In genomic region chr2:205748660-205749059, GRCh38 we compare ENCODE assay signal across 14 cellular contexts.
DNase-seq lines count a peak whose midpoint lies in the region; ATAC-seq and TF ChIP-seq lines count a peak whose summit lies in the region.
"Had no signal": no experiment of that assay in that cellular context is flagged by ENCODE, and none has a peak within 500 bp of the region (broad histone marks: within the 10 kb centered on the region; RNA-seq: fewer than 3 reads in every experiment).

No MANE protein-coding gene starts in this region.

- peak overlapping the region; percentile 79 for H3K9ac ChIP-seq in PC-3 (ENCODE audit: low read length)

- intact Hi-C loops in PC-3 (cut with micrococcal nuclease) = loop anchor here (2.0 to 5.0 kb wide), 2 partner anchors 18 to 66 kb away; partner anchors contain the start of gene NRP2
- intact Hi-C loops in sigmoid colon (cut with DNase I) = no loop called here

- no peak overlapping the region for H3K4me3 Mint-ChIP-seq in natural killer cell treated with Interleukin-12 subunit alpha and Interleukin-12 subunit beta and Interleukin-15 and Interleukin-18, amount 100 ng/mL, for 72 hours
- no peak overlapping the region for H3K4me3 Mint-ChIP-seq in glutamatergic neuron (ENCODE audit: unreplicated experiment)

- peak overlapping the region; percentile 68 for H3K4me2 ChIP-seq in PC-3 (ENCODE audit: low read length)

- no peak for TF ChIP-seq POLR2A in sigmoid colon (IDR thresholded peaks at IDR 0.05)

- no peaks in the 10 kb centered on the region for H4K20me1 ChIP-seq in PC-3 (ENCODE audit: low read length)

- H3K27ac Mint-ChIP-seq in natural killer cell treated with Interleukin-12 subunit alpha and Interleukin-12 subunit beta and Interleukin-15 and Interleukin-18, amount 100 ng/mL, for 72 hours = no peak overlapping the region
- no peak overlapping the region for H3K27ac Mint-ChIP-seq in glutamatergic neuron (ENCODE audit: unreplicated experiment)

- no peak for TF ChIP-seq EP300 in sigmoid colon (IDR thresholded peaks at IDR 0.05)

- no peaks in the 10 kb centered on the region for H3F3A ChIP-seq in PC-3 (ENCODE audit: low read length, unreplicated experiment)

- no peaks in the 10 kb centered on the region for H3K4me1 Mint-ChIP-seq in natural killer cell treated with Interleukin-12 subunit alpha and Interleukin-12 subunit beta and Interleukin-15 and Interleukin-18, amount 100 ng/mL, for 72 hours (ENCODE audit: low read depth in 2 of 2)
- peaks cover 3% of the 10 kb centered on the region for H3K4me1 Mint-ChIP-seq in glutamatergic neuron (ENCODE audit: low read depth, unreplicated experiment)

- POLR2A ChIA-PET in PC-3 (lab: Charles Lee; ENCODE audit: unreplicated experiment) = no interaction called here

- H3K9me3 ChIP-seq in PC-3 (ENCODE audit: low read length) (no peaks in the 10 kb centered on the region), sigmoid colon (no peaks in the 10 kb centered on the region)

- DNase-seq in DMS53 (lab: John Stamatoyannopoulos, UW) = peak; percentile 62
- DNase-seq in DMS53 treated with DMSO at 0.1 percent for 48 hours (lab: John Stamatoyannopoulos, UW; ENCODE audit: unreplicated experiment) = no peak
- DNase-seq in PC-3 = peak; percentile 93
- DNase-seq in fibroblast of the aortic adventitia (ENCODE audit: low read depth) = peak; percentile 24
- DNase-seq in sigmoid colon = no peak
- no peak for DNase-seq in natural killer cell treated with Interleukin-12 subunit alpha and Interleukin-12 subunit beta and Interleukin-15 and Interleukin-18, amount 100 ng/mL, for 72 hours (ENCODE audit: low spot score)
- no peak for DNase-seq in glutamatergic neuron
- no peak for DNase-seq in activated effector memory CD4-positive, alpha-beta T cell treated with anti-CD3 and anti-CD28 coated beads, Interleukin-2, amount 50 U/mL, for 16 hours
- DNase-seq: 8988T; DMS 273 treated with DMSO at 0.1 percent for 48 hours; NCI-H2029 treated with DMSO at 0.1 percent for 48 hours; nucleus accumbens; stimulated activated naive CD4-positive, alpha-beta T cell treated with Interleukin-2 at 50 U/mL for 16 hours; T-helper 2 cell had no signal

- no peak for TF ChIP-seq CTCF in PC-3 (conservative IDR thresholded peaks at IDR 0.05; ENCODE audit: low read depth, low read length)
- TF ChIP-seq CTCF in fibroblast of the aortic adventitia (IDR thresholded peaks at IDR 0.05; ENCODE audit: insufficient read depth, low read length) = no peak
- no peak for TF ChIP-seq CTCF in sigmoid colon (IDR thresholded peaks at IDR 0.05)
- no peak for TF ChIP-seq CTCF in glutamatergic neuron (IDR thresholded peaks at IDR 0.05; ENCODE audit: partially characterized antibody, unreplicated experiment)

- no peaks in the 10 kb centered on the region for H3K79me2 ChIP-seq in PC-3 (ENCODE audit: low read length)

- no TSS peak for BruUV-seq in PC-3 (replicated peaks; lab: Mats Ljungman, UMichigan)

- H3K27ac ChIP-seq in PC-3 (ENCODE audit: low read length) (peak overlapping the region; percentile 99), sigmoid colon (peak overlapping the region; percentile 86 to 99 (median 94))

- peak; percentile 72 for ATAC-seq in PC-3
- ATAC-seq in natural killer cell treated with Interleukin-12 subunit alpha and Interleukin-12 subunit beta and Interleukin-15 and Interleukin-18, amount 100 ng/mL, for 72 hours = no peak

- H3K9me3 Mint-ChIP-seq in natural killer cell treated with Interleukin-12 subunit alpha and Interleukin-12 subunit beta and Interleukin-15 and Interleukin-18, amount 100 ng/mL, for 72 hours = no peaks in the 10 kb centered on the region
- H3K9me3 Mint-ChIP-seq in glutamatergic neuron (ENCODE audit: unreplicated experiment) = no peaks in the 10 kb centered on the region

- peaks cover 16 to 21% of the 10 kb centered on the region in 2 donors for H3K27me3 Mint-ChIP-seq in natural killer cell treated with Interleukin-12 subunit alpha and Interleukin-12 subunit beta and Interleukin-15 and Interleukin-18, amount 100 ng/mL, for 72 hours
- peaks cover 6% of the 10 kb centered on the region for H3K27me3 Mint-ChIP-seq in glutamatergic neuron (ENCODE audit: unreplicated experiment)

- no peaks in the 10 kb centered on the region for H3K27me3 ChIP-seq in PC-3 (ENCODE audit: low read length)
- H3K27me3 ChIP-seq in sigmoid colon = no peaks in the 10 kb centered on the region

- peak overlapping the region; percentile 47; the same call in 1 of the 2 replicates for H2AFZ ChIP-seq in PC-3 (ENCODE audit: low read length)

- H3K4me3 ChIP-seq in PC-3 (ENCODE audit: low read length) = 0 out of 2 replicates have a peak overlapping the region, but pooled peaks have one; percentile 9
- no peak overlapping the region for H3K4me3 ChIP-seq in fibroblast of the aortic adventitia (ENCODE audit: low read depth, low read length)
- H3K4me3 ChIP-seq in sigmoid colon = no peak overlapping the region

- CTCF ChIA-PET in PC-3 (lab: Charles Lee) = interaction anchor here (0.6 kb wide), 1 partner anchor 1571 kb away, joined by 3 read pairs; no protein-coding TSS in a partner anchor

- H3K9me2 ChIP-seq in PC-3 (replicated peaks; ENCODE audit: low read length) = no peaks in the 10 kb centered on the region

- H3K36me3 Mint-ChIP-seq in natural killer cell treated with Interleukin-12 subunit alpha and Interleukin-12 subunit beta and Interleukin-15 and Interleukin-18, amount 100 ng/mL, for 72 hours = no peaks in the 10 kb centered on the region
- peaks cover 15% of the 10 kb centered on the region for H3K36me3 Mint-ChIP-seq in glutamatergic neuron (ENCODE audit: unreplicated experiment)

- 66 to 87% methylated on average over 2 of the region's 2 CpGs for WGBS in sigmoid colon, 2 donors

- H3K36me3 ChIP-seq in PC-3 (ENCODE audit: low read depth, low read length) (peaks cover 4% of the 10 kb centered on the region; the same call in 1 of the 2 replicates), sigmoid colon (peaks cover 51 to 98% (median 70%) of the 10 kb centered on the region in 4 donors)

- peaks cover 69% of the 10 kb centered on the region for H3K4me1 ChIP-seq in PC-3 (ENCODE audit: insufficient read depth, low read length)
- peaks cover 0 to 99% (median 74%) of the 10 kb centered on the region in 4 donors for H3K4me1 ChIP-seq in sigmoid colon

Comparison
In these comparisons a context has a peak if more than half of its experiments do, and no peak if none do; other contexts are left out.
1. DNase-seq: peak in DMS53 (single experiment), PC-3 (single experiment) and fibroblast of the aortic adventitia (single experiment); none in DMS53 treated with DMSO at 0.1 percent for 48 hours (single experiment), sigmoid colon (single experiment), natural killer cell treated with Interleukin-12 subunit alpha and Interleukin-12 subunit beta and Interleukin-15 and Interleukin-18, amount 100 ng/mL, for 72 hours (single experiment), glutamatergic neuron (single experiment) and activated effector memory CD4-positive, alpha-beta T cell treated with anti-CD3 and anti-CD28 coated beads, Interleukin-2, amount 50 U/mL, for 16 hours (single experiment).